In the genomic region with DNA sequence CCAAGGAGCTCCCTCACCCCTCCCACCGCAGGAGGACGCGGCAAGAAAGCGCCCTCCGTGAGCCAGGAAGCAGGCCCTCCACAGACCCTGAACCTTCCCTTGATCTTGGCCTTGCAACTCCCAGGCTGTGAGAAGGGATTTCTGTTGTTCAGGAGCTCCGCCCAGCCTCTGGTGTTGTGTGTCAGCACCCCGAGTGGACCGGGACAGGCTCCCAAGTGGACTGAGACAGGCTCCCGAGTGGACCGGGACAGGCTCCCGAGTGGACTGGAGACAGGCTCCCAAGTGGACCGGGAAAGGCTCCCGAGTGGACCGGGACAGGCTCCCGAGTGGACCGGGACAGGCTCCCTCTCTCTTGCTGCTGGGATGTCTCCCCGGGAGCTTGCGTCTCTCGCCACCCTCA, we compare ENCODE assay signal across 1 cellular context.
A peak's percentile ranks its signal among the peaks of the same experiment; 100 is the strongest.
TF ChIP-seq lines count a peak whose summit lies in the region.

No MANE protein-coding gene starts in this region.

TF ChIP-seq in K562, 482 proteins besides CTCF, POLR2A, EP300 and RAD21:
- TF ChIP-seq MXI1 (IDR thresholded peaks at IDR 0.05; ENCODE audit: low read depth, low read length), result no peak
- TF ChIP-seq CREM (IDR thresholded peaks at IDR 0.05; ENCODE audit: low read depth), result no peak
- no peak for TF ChIP-seq RUNX1 (IDR thresholded peaks at IDR 0.05; ENCODE audit: low read depth)
- 0 out of 2 replicates have a peak, but pooled peaks have one; percentile 24 for TF ChIP-seq EZH2 (IDR thresholded peaks at IDR 0.05; ENCODE audit: borderline replicate concordance, low read depth, low read length)
